ENCODE assay signal across 8 cellular contexts in genomic region chr1:156385534-156386031, GRCh38. TPM values are rescaled to one million over a fixed set of nuclear protein-coding genes. Genes with fewer than 3 reads are reported as not detected.
DNase-seq lines count a peak whose midpoint lies in the region; ATAC-seq and TF ChIP-seq lines count a peak whose summit lies in the region.

No MANE protein-coding gene starts in this region.

- peaks cover 38 to 48% (median 47%) of the 10 kb centered on the region in 11 experiments for H3K27me3 ChIP-seq in BLaER1 treated with 17β-estradiol and CSF1 and Interleukin-3, amounts not matched to agents 10 nM and 100 nM
- no peaks in the 10 kb centered on the region for H3K27me3 ChIP-seq in effector memory CD4-positive, alpha-beta T cell (replicated peaks; ENCODE audit: control insufficient read depth, insufficient read depth, low read length, poor library complexity, severe bottlenecking)

- peaks cover 23 to 39% (median 31%) of the 10 kb centered on the region in 10 experiments for H3K4me1 ChIP-seq in BLaER1 treated with 17β-estradiol and CSF1 and Interleukin-3, amounts not matched to agents 10 nM and 100 nM
- peaks cover 8% of the 10 kb centered on the region for H3K4me1 ChIP-seq in effector memory CD4-positive, alpha-beta T cell (ENCODE audit: control insufficient read depth, insufficient read depth, low read length, poor library complexity, severe bottlenecking)
- H3K4me1 ChIP-seq in mucosa of descending colon (ENCODE audit: low read depth), result no peaks in the 10 kb centered on the region

- peaks cover 0 to 9% (median 0%) of the 10 kb centered on the region in 11 experiments; a peak in 2 of 22 replicates for H4K20me1 ChIP-seq in BLaER1 treated with 17β-estradiol and CSF1 and Interleukin-3, amounts not matched to agents 10 nM and 100 nM

- H3K36me3 ChIP-seq in BLaER1 treated with 17β-estradiol and CSF1 and Interleukin-3, amounts not matched to agents 10 nM and 100 nM, result no peaks in the 10 kb centered on the region
- no peaks in the 10 kb centered on the region for H3K36me3 ChIP-seq in effector memory CD4-positive, alpha-beta T cell (ENCODE audit: control insufficient read depth, insufficient read depth, low read length)
- no peaks in the 10 kb centered on the region for H3K36me3 ChIP-seq in mucosa of descending colon (ENCODE audit: low read depth)

- peak; percentile 82 for TF ChIP-seq CTCF in mucosa of descending colon (IDR thresholded peaks at IDR 0.05)

- no peak overlapping the region for H3K4me3 ChIP-seq in BLaER1 treated with 17β-estradiol and CSF1 and Interleukin-3, amounts not matched to agents 10 nM and 100 nM
- no peak overlapping the region for H3K4me3 ChIP-seq in effector memory CD4-positive, alpha-beta T cell (ENCODE audit: insufficient read depth, low read depth, low read length, poor library complexity, severe bottlenecking)
- no peak overlapping the region for H3K4me3 ChIP-seq in mucosa of descending colon

- intact Hi-C loops in mucosa of descending colon (cut with DNase I, micrococcal nuclease), result loop anchor here (2.0 to 10.0 kb wide), 3 partner anchors 59 to 229 kb away; partner anchors contain the start of gene HAPLN2 (in 1 of the 2)

- H3K9me3 ChIP-seq in BLaER1 treated with 17β-estradiol and CSF1 and Interleukin-3, amounts not matched to agents 10 nM and 100 nM (replicated peaks in 1 of 11), result no peaks in the 10 kb centered on the region
- H3K9me3 ChIP-seq in effector memory CD4-positive, alpha-beta T cell (ENCODE audit: control insufficient read depth, low read length), result no peaks in the 10 kb centered on the region
- no peaks in the 10 kb centered on the region for H3K9me3 ChIP-seq in mucosa of descending colon

- H3K4me2 ChIP-seq in BLaER1 treated with 17β-estradiol and CSF1 and Interleukin-3, amounts not matched to agents 10 nM and 100 nM, result peak overlapping the region; percentile 50 to 83 (median 65)

- ATAC-seq in mucosa of descending colon (peak; percentile 56), HG03095 (IDR thresholded peaks at IDR 0.05; ENCODE audit: unreplicated experiment) (no peak)

- peak overlapping the region in 6 of 11 experiments; percentile 4 to 60 (median 52); a peak in 4 of 22 replicates for H3K27ac ChIP-seq in BLaER1 treated with 17β-estradiol and CSF1 and Interleukin-3, amounts not matched to agents 10 nM and 100 nM
- no peak overlapping the region for H3K27ac ChIP-seq in effector memory CD4-positive, alpha-beta T cell (ENCODE audit: insufficient read depth, low read length, poor library complexity, severe bottlenecking)

- H3K9ac ChIP-seq in BLaER1 treated with 17β-estradiol and CSF1 and Interleukin-3, amounts not matched to agents 10 nM and 100 nM, result peak overlapping the region in 7 of 11 experiments; percentile 10 to 55 (median 15); a peak in 9 of 22 replicates

- DNase-seq in HPDE6-E6E7 (ENCODE audit: extremely low spot score), result peak; percentile 58
- peak; percentile 48 for DNase-seq in NK-92 treated with Interleukin-12 subunit alpha and Interleukin-12 subunit beta, amount 100 ng/mL, for 24 hours (lab: John Stamatoyannopoulos, UW)
- peak; percentile 40 to 65 for DNase-seq in activated CD8-positive, alpha-beta memory T cell treated with anti-CD3 and anti-CD28 coated beads for 1 hour (ENCODE audit: extremely low read depth in 1 of 2, low read depth in 1 of 2)
- peak; percentile 48 to 69 (median 59) for DNase-seq in effector memory CD4-positive, alpha-beta T cell
- peak in 2 of 3 donors; percentile 56 to 80 for DNase-seq in mucosa of descending colon
- DNase-seq in stimulated activated CD8-positive, alpha-beta memory T cell treated with anti-CD3 and anti-CD28 coated beads, Interleukin-4, amount 100 ng/mL, for 48 hours, result peak; percentile 87

RNA-seq across cellular contexts. Expression of gene RHBG, which starts 16.6 kb away (rescaled TPM):
- total RNA-seq in mucosa of descending colon, result not detected

RNA-seq across cellular contexts. Expression of gene TSACC, which starts 47.3 kb away (rescaled TPM):
- total RNA-seq in mucosa of descending colon, result under 1 TPM in 1 of 3 donors, not detected in 2; 0.87 TPM

RNA-seq across cellular contexts. Expression of gene CCT3, which starts 47.5 kb away (rescaled TPM):
- total RNA-seq in mucosa of descending colon, result 100 to 1,000 TPM; 117 to 157 (median 133) TPM
